11 cellular contexts compared by ENCODE assay signal in genomic region chr7:38858281-38858884, GRCh38. TPM values are rescaled to one million over a fixed set of nuclear protein-coding genes. Genes with fewer than 3 reads are reported as not detected.
DNase-seq lines count a peak whose midpoint lies in the region; ATAC-seq and TF ChIP-seq lines count a peak whose summit lies in the region.
"Had no signal": no experiment of that assay in that cellular context is flagged by ENCODE, and none has a peak within 500 bp of the region (broad histone marks: within the 10 kb centered on the region; RNA-seq: fewer than 3 reads in every experiment).

No MANE protein-coding gene starts in this region.

- H3K27me3 ChIP-seq in AG04450 (ENCODE audit: control insufficient read depth, insufficient read depth, low read length), result no peaks in the 10 kb centered on the region
- H3K27me3 ChIP-seq: BE2C, esophagus squamous epithelium had no signal

- ATAC-seq in GM19023 (IDR thresholded peaks at IDR 0.05; ENCODE audit: unreplicated experiment), result no peak

- no peak overlapping the region for H3K4me3 ChIP-seq in AG04450 (ENCODE audit: low read depth, low read length)
- H3K4me3 ChIP-seq: esophagus squamous epithelium had no signal

- POLR2A ChIA-PET in AG04450 (lab: Yijun Ruan, JAX), result no interaction called here

- TF ChIP-seq CTCF in AG04450 (IDR thresholded peaks at IDR 0.05; ENCODE audit: low read depth, low read length), result no peak

- H3K9me3 ChIP-seq in AG04450 (ENCODE audit: control insufficient read depth, insufficient read depth, low read length), result no peaks in the 10 kb centered on the region
- H3K9me3 ChIP-seq: BE2C, esophagus squamous epithelium had no signal

- CTCF ChIA-PET in AG04450 (lab: Charles Lee), result interaction anchor here (0.6 to 1.2 kb wide), 2 partner anchors 10 to 616 kb away, joined by 3 to 7 read pairs; no protein-coding TSS in a partner anchor

- no peak overlapping the region for H3K27ac ChIP-seq in AG04450 (ENCODE audit: low read depth, low read length)
- H3K27ac ChIP-seq: esophagus squamous epithelium had no signal

- DNase-seq in AG04450 (ENCODE audit: low read depth, low spot score) (peak; percentile 33), HT-29 (ENCODE audit: low spot score) (peak; percentile 16), SHP77 treated with DMSO at 0.1 percent for 48 hours (lab: John Stamatoyannopoulos, UW) (peak; percentile 26), glomerular visceral epithelial cell (ENCODE audit: extremely low spot score) (peak; percentile 5), cerebellar nuclear complex (lab: John Stamatoyannopoulos, UW) (no peak)
- DNase-seq in activated CD4-positive, alpha-beta T cell treated with anti-CD3 and anti-CD28 coated beads for 48 hours, result no peak
- no peak for DNase-seq in stimulated activated CD4-positive, alpha-beta T cell treated with anti-CD3 and anti-CD28 coated beads, Interleukin-15, amount 100 ng/mL, for 24 hours
- DNase-seq: activated gamma-delta T cell treated with Interleukin-2 at 50 U/mL for 16 hours, BE2C, esophagus squamous epithelium had no signal

RNA-seq across cellular contexts. Expression of gene VPS41, which starts 50.6 kb away (rescaled TPM):
- 41.6 and 67.1 TPM in 2 replicates for polyA plus RNA-seq in AG04450 (2011; rRNA removed)
- polyA minus RNA-seq in AG04450 (2011; rRNA and poly(A)+ RNA removed), result 40.7 and 49.6 TPM in 2 replicates
- 11.4 and 14.2 TPM in 2 replicates for total RNA-seq in HT-29 (2014; rRNA removed; shearing (Covaris generic))

Comparison
In these comparisons a context has a peak if more than half of its experiments do, and no peak if none do; other contexts are left out.
1. DNase-seq: peak in AG04450 (single experiment), HT-29 (single experiment), SHP77 treated with DMSO at 0.1 percent for 48 hours (single experiment) and glomerular visceral epithelial cell (single experiment); none in activated CD4-positive, alpha-beta T cell treated with anti-CD3 and anti-CD28 coated beads for 48 hours (single experiment), cerebellar nuclear complex (0 of 2) and stimulated activated CD4-positive, alpha-beta T cell treated with anti-CD3 and anti-CD28 coated beads, Interleukin-15, amount 100 ng/mL, for 24 hours (single experiment).